24 cellular contexts compared by ENCODE assay signal in the genomic region with DNA sequence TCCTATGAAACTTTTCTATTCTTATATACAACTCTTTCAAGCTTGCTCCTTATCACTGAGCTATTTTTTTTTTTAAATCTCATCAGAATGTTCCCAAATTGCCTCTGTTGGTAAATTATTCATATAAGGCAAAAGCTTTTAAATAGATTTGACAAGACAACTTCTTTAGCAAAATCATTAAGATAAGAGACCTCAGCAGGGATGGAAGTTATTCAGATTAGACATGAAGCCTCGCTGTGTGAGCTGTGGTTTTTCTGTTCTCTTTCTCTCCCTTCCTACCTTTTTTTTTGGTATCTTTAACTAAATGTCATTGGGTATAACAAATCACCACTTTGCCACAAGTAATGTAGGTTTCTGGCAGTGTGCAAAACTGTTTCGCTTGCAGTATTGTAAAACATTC.
"Had no signal": no experiment of that assay in that cellular context is flagged by ENCODE, and none has a peak within 500 bp of the region (broad histone marks: within the 10 kb centered on the region; RNA-seq: fewer than 3 reads in every experiment).

No MANE protein-coding gene starts in this region.

- H3K4me3 ChIP-seq: gastrocnemius medialis, hepatocyte, lung, mucosa of descending colon, neural progenitor cell, prostate gland, right atrium auricular region, spleen, thoracic aorta, transverse colon, vagina had no signal

- DNase-seq: cortex of kidney; effector memory CD8-positive, alpha-beta T cell; gastrocnemius medialis; kidney; mucosa of descending colon; naive B cell; spleen; stimulated activated CD4-positive, alpha-beta T cell treated with anti-CD3 and anti-CD28 coated beads, Interleukin-4, amount 100 ng/mL, for 4 hours; stimulated activated naive CD8-positive, alpha-beta T cell treated with anti-CD3 and anti-CD28 coated beads, Interleukin-15, Interleukin-2, amounts not matched to agents 100 U/mL and 50 U/mL, for 24 hours; transverse colon had no signal

- H3K4me1 ChIP-seq: gastrocnemius medialis, parathyroid adenoma, prostate gland, spleen, vagina had no signal

- ATAC-seq: effector memory CD8-positive, alpha-beta T cell; gastrocnemius medialis; left lobe of liver; mucosa of descending colon; natural killer cell treated with Interleukin-12 subunit alpha and Interleukin-12 subunit beta and Interleukin-15 and Interleukin-18, amount 100 ng/mL, for 72 hours; sciatic nerve; stimulated activated memory B cell treated with anti-CD40 and anti-IgM and Interleukin-4, amounts not matched to agents 10 μg/mL and 1 μg/mL and 100 μg/mL, for 72 hours; stimulated activated naive CD8-positive, alpha-beta T cell treated with anti-CD3 and anti-CD28 coated beads, Interleukin-15, Interleukin-2, amounts not matched to agents 100 U/mL and 50 U/mL, for 24 hours had no signal

- H3K4me1 Mint-ChIP-seq: memory B cell; naive B cell; stimulated activated memory B cell treated with anti-CD40 and anti-IgM and Interleukin-4, amounts not matched to agents 10 μg/mL and 1 μg/mL and 100 μg/mL, for 72 hours had no signal

- H3K9ac ChIP-seq: neural progenitor cell, parathyroid adenoma had no signal

- H3K36me3 ChIP-seq: gastrocnemius medialis, neural progenitor cell, prostate gland, right atrium auricular region, spleen, thoracic aorta, transverse colon, vagina had no signal

- H3K36me3 Mint-ChIP-seq: memory B cell; mesothelial cell of epicardium; naive B cell; natural killer cell treated with Interleukin-12 subunit alpha and Interleukin-12 subunit beta and Interleukin-15 and Interleukin-18, amount 100 ng/mL, for 72 hours; neural progenitor cell; stimulated activated memory B cell treated with anti-CD40 and anti-IgM and Interleukin-4, amounts not matched to agents 10 μg/mL and 1 μg/mL and 100 μg/mL, for 72 hours had no signal

- H3K27me3 ChIP-seq: gastrocnemius medialis, hepatocyte, neural progenitor cell, right atrium auricular region, spleen, transverse colon, vagina had no signal

- H3K27ac ChIP-seq: gastrocnemius medialis, neural progenitor cell, parathyroid adenoma, prostate gland, right atrium auricular region, spleen, thoracic aorta, transverse colon, vagina had no signal

- H3K27me3 Mint-ChIP-seq: effector memory CD8-positive, alpha-beta T cell; stimulated activated memory B cell treated with anti-CD40 and anti-IgM and Interleukin-4, amounts not matched to agents 10 μg/mL and 1 μg/mL and 100 μg/mL, for 72 hours had no signal

- H3K9me3 Mint-ChIP-seq: memory B cell; mesothelial cell of epicardium; naive B cell; neural progenitor cell; stimulated activated memory B cell treated with anti-CD40 and anti-IgM and Interleukin-4, amounts not matched to agents 10 μg/mL and 1 μg/mL and 100 μg/mL, for 72 hours had no signal

- H3K27ac Mint-ChIP-seq: effector memory CD8-positive, alpha-beta T cell; memory B cell; mesothelial cell of epicardium; natural killer cell treated with Interleukin-12 subunit alpha and Interleukin-12 subunit beta and Interleukin-15 and Interleukin-18, amount 100 ng/mL, for 72 hours; neural progenitor cell; stimulated activated memory B cell treated with anti-CD40 and anti-IgM and Interleukin-4, amounts not matched to agents 10 μg/mL and 1 μg/mL and 100 μg/mL, for 72 hours had no signal

- H3K9me3 ChIP-seq: gastrocnemius medialis, mucosa of descending colon, prostate gland, right atrium auricular region, spleen, thoracic aorta, transverse colon, vagina had no signal

- H3K4me3 Mint-ChIP-seq: effector memory CD8-positive, alpha-beta T cell; memory B cell; mesothelial cell of epicardium; naive B cell; natural killer cell treated with Interleukin-12 subunit alpha and Interleukin-12 subunit beta and Interleukin-15 and Interleukin-18, amount 100 ng/mL, for 72 hours; neural progenitor cell; stimulated activated memory B cell treated with anti-CD40 and anti-IgM and Interleukin-4, amounts not matched to agents 10 μg/mL and 1 μg/mL and 100 μg/mL, for 72 hours had no signal
